1 cellular context compared by ENCODE assay signal in genomic region chr16:88763502-88764053, GRCh38.
TF ChIP-seq lines count a peak whose summit lies in the region.

No MANE protein-coding gene starts in this region.

TF ChIP-seq in HepG2, 621 proteins besides CTCF, POLR2A, EP300 and RAD21 (continued from another document and continues in another):
- peak; percentile 100 for TF ChIP-seq TEAD3 (CRISPR knock-in tag; optimal IDR thresholded peaks at IDR 0.05; ENCODE audit: borderline replicate concordance)
- TF ChIP-seq NFIC (IDR thresholded peaks at IDR 0.05; ENCODE audit: low read length), result no peak
- TF ChIP-seq ZFP82 (CRISPR knock-in tag; IDR thresholded peaks at IDR 0.05; ENCODE audit: borderline replicate concordance), result no peak
- TF ChIP-seq MIER3 (CRISPR knock-in tag; IDR thresholded peaks at IDR 0.05; ENCODE audit: borderline replicate concordance), result peak; percentile 83; the same call in 1 of the 2 replicates
- TF ChIP-seq ZBTB46 (CRISPR knock-in tag; IDR thresholded peaks at IDR 0.05; ENCODE audit: borderline replicate concordance), result no peak
- TF ChIP-seq SRF (IDR thresholded peaks at IDR 0.05; ENCODE audit: low read depth, low read length), result 0 out of 2 replicates have a peak, but pooled peaks have one; percentile 22
- peak; percentile 71; the same call in 1 of the 2 replicates for TF ChIP-seq KLF12 (CRISPR knock-in tag; IDR thresholded peaks at IDR 0.05; ENCODE audit: borderline replicate concordance)
- peak; percentile 87 for TF ChIP-seq KAT8 (CRISPR knock-in tag; IDR thresholded peaks at IDR 0.05)
- TF ChIP-seq ZNF777 (CRISPR knock-in tag; IDR thresholded peaks at IDR 0.05), result peak; percentile 52; the same call in 1 of the 2 replicates
- peak; percentile 97 for TF ChIP-seq PHF21A (CRISPR knock-in tag; IDR thresholded peaks at IDR 0.05)
- no peak for TF ChIP-seq ZNF234 (CRISPR knock-in tag; conservative IDR thresholded peaks at IDR 0.05)
- TF ChIP-seq ZNF549 (CRISPR knock-in tag; IDR thresholded peaks at IDR 0.05), result no peak
- peak; percentile 70; the same call in 1 of the 2 replicates for TF ChIP-seq BCL3 (CRISPR knock-in tag; IDR thresholded peaks at IDR 0.05)
- no peak for TF ChIP-seq KLF15 (CRISPR knock-in tag; IDR thresholded peaks at IDR 0.05; ENCODE audit: borderline replicate concordance)
- no peak; the same call in 1 of the 2 replicates for TF ChIP-seq ZNF816 (CRISPR knock-in tag; IDR thresholded peaks at IDR 0.05; ENCODE audit: borderline replicate concordance)
- no peak for TF ChIP-seq ZNF850 (CRISPR knock-in tag; conservative IDR thresholded peaks at IDR 0.05)
- no peak for TF ChIP-seq NAIF1 (CRISPR knock-in tag; IDR thresholded peaks at IDR 0.05; ENCODE audit: borderline replicate concordance)
- peak; percentile 81 for TF ChIP-seq ARID5B (CRISPR knock-in tag; IDR thresholded peaks at IDR 0.05)
- TF ChIP-seq REXO4 (CRISPR knock-in tag; IDR thresholded peaks at IDR 0.05; ENCODE audit: borderline replicate concordance), result no peak
- TF ChIP-seq ZFAT (CRISPR knock-in tag; conservative IDR thresholded peaks at IDR 0.05), result no peak
- TF ChIP-seq ARNT2 (CRISPR knock-in tag; IDR thresholded peaks at IDR 0.05; ENCODE audit: low read depth), result peak; percentile 63; the same call in 1 of the 2 replicates
- TF ChIP-seq ZBTB14 (CRISPR knock-in tag; IDR thresholded peaks at IDR 0.05), result no peak
- TF ChIP-seq ZNF318 (CRISPR knock-in tag; IDR thresholded peaks at IDR 0.05), result no peak
- peak; percentile 3 for TF ChIP-seq AGO2 (optimal IDR thresholded peaks at IDR 0.05; ENCODE audit: low read depth, low read length)
- no peak for TF ChIP-seq ZNF597 (CRISPR knock-in tag; IDR thresholded peaks at IDR 0.05)
- no peak for TF ChIP-seq ZBTB39 (CRISPR knock-in tag; IDR thresholded peaks at IDR 0.05)
- no peak for TF ChIP-seq MTF1 (CRISPR knock-in tag; IDR thresholded peaks at IDR 0.05)
- TF ChIP-seq ZNF441 (CRISPR knock-in tag; IDR thresholded peaks at IDR 0.05; ENCODE audit: borderline replicate concordance), result peak; percentile 70; the same call in 1 of the 2 replicates
- peak; percentile 90 for TF ChIP-seq TBX3 (IDR thresholded peaks at IDR 0.05; ENCODE audit: borderline replicate concordance)
- no peak for TF ChIP-seq U2AF2 (IDR thresholded peaks at IDR 0.05; ENCODE audit: low read depth, low read length)
- peak; percentile 99 for TF ChIP-seq ZNF263 (CRISPR knock-in tag; IDR thresholded peaks at IDR 0.05)
- TF ChIP-seq TBP (CRISPR knock-in tag; IDR thresholded peaks at IDR 0.05), result no peak
- no peak for TF ChIP-seq CREBL2 (CRISPR knock-in tag; IDR thresholded peaks at IDR 0.05; ENCODE audit: borderline replicate concordance)
- no peak; the same call in 1 of the 2 replicates for TF ChIP-seq CSRNP1 (CRISPR knock-in tag; IDR thresholded peaks at IDR 0.05)
- no peak for TF ChIP-seq ZNF260 (CRISPR knock-in tag; IDR thresholded peaks at IDR 0.05; ENCODE audit: borderline replicate concordance, low read depth)
- TF ChIP-seq ATRX (CRISPR knock-in tag; IDR thresholded peaks at IDR 0.05; ENCODE audit: borderline replicate concordance), result no peak
- TF ChIP-seq NONO (IDR thresholded peaks at IDR 0.05), result no peak
- peak; percentile 92 for TF ChIP-seq NONO (CRISPR knock-in tag; conservative IDR thresholded peaks at IDR 0.05)
- TF ChIP-seq DNMT3B (CRISPR knock-in tag; conservative IDR thresholded peaks at IDR 0.05), result no peak
- no peak for TF ChIP-seq ATAD3A (CRISPR knock-in tag; IDR thresholded peaks at IDR 0.05)
